Comparison of ENCODE assay signal across 6 cellular contexts in genomic region chr11:66346476-66347424, GRCh38. TPM values are rescaled to one million over a fixed set of nuclear protein-coding genes. Genes with fewer than 3 reads are reported as not detected.
DNase-seq lines count a peak whose midpoint lies in the region; ATAC-seq and TF ChIP-seq lines count a peak whose summit lies in the region.

No MANE protein-coding gene starts in this region.

- TF ChIP-seq CTCF in right lobe of liver (IDR thresholded peaks at IDR 0.05): no peak

- CTCF ChIA-PET in activated CD4-positive, alpha-beta memory T cell treated with anti-CD3 and anti-CD28 coated beads for 36 hours (lab: Charles Lee): interaction anchor here (0.6 to 3.5 kb wide), 7 partner anchors 17 to 679 kb away, joined by 3 to 14 read pairs (median 5); partner anchors contain the start of gene MRPL11

- H3K27ac Mint-ChIP-seq in activated CD4-positive, alpha-beta memory T cell treated with anti-CD3 and anti-CD28 coated beads for 36 hours: peak overlapping the region; percentile 62

- peaks cover 2% of the 10 kb centered on the region for H3K9me3 Mint-ChIP-seq in activated CD4-positive, alpha-beta memory T cell treated with anti-CD3 and anti-CD28 coated beads for 36 hours

- peaks cover 6% of the 10 kb centered on the region for H3K36me3 Mint-ChIP-seq in activated CD4-positive, alpha-beta memory T cell treated with anti-CD3 and anti-CD28 coated beads for 36 hours

- H3K27me3 ChIP-seq in right lobe of liver: no peaks in the 10 kb centered on the region

- no peak for TF ChIP-seq POLR2A in right lobe of liver (IDR thresholded peaks at IDR 0.05)

- POLR2A ChIA-PET in activated CD4-positive, alpha-beta memory T cell treated with anti-CD3 and anti-CD28 coated beads for 36 hours (lab: Charles Lee): interaction anchor here (1.2 to 1.5 kb wide), 2 partner anchors 24 to 133 kb away, joined by 4 to 5 read pairs; partner anchors contain the start of gene DPP3

- 41% methylated on average over 22 of the region's 68 CpGs for WGBS in right lobe of liver (ENCODE audit: insufficient coverage, low coverage, low lambda C conversion rate, missing lambda C conversion rate)

- H3K27me3 Mint-ChIP-seq in activated CD4-positive, alpha-beta memory T cell treated with anti-CD3 and anti-CD28 coated beads for 36 hours: peaks cover 3% of the 10 kb centered on the region

- H3K9me3 ChIP-seq in ES-I3 (ENCODE audit: control insufficient read depth, insufficient read depth, low read length): no peaks in the 10 kb centered on the region
- no peaks in the 10 kb centered on the region for H3K9me3 ChIP-seq in right lobe of liver

- H3K9ac ChIP-seq in ES-I3 (ENCODE audit: low read depth, low read length): peak overlapping the region; percentile 96

- peak overlapping the region; percentile 74 for H3K4me3 Mint-ChIP-seq in activated CD4-positive, alpha-beta memory T cell treated with anti-CD3 and anti-CD28 coated beads for 36 hours

- H3K4me1 ChIP-seq in ES-I3 (ENCODE audit: insufficient read depth, low read length) (0 out of 2 replicates have a peak, but pooled peaks cover 2% of the 10 kb centered on the region), right lobe of liver (peaks cover 0 to 57% (median 15%) of the 10 kb centered on the region in 4 donors)

- H3K36me3 ChIP-seq in ES-I3 (ENCODE audit: insufficient read depth, low read length): no peaks in the 10 kb centered on the region; the same call in 1 of the 2 replicates
- H3K36me3 ChIP-seq in right lobe of liver: no peaks in the 10 kb centered on the region

- DNase-seq in activated CD4-positive, alpha-beta memory T cell treated with anti-CD3 and anti-CD28 coated beads for 36 hours: no peak
- DNase-seq in right lobe of liver: no peak
- no peak for DNase-seq in iPS-NIHi11 (ENCODE audit: low spot score)
- no peak for DNase-seq in activated gamma-delta T cell (lab: John Stamatoyannopoulos, UW)

- H3K4me3 ChIP-seq in right lobe of liver: peak overlapping the region; percentile 68 to 82 (median 73)

- peak overlapping the region; percentile 57 to 62 (median 57) for H3K27ac ChIP-seq in right lobe of liver

- H3K4me1 Mint-ChIP-seq in activated CD4-positive, alpha-beta memory T cell treated with anti-CD3 and anti-CD28 coated beads for 36 hours (ENCODE audit: low read depth): peaks cover 46% of the 10 kb centered on the region

- ATAC-seq in right lobe of liver (peak in 2 of 4 donors; percentile 3 to 9), HG03135 (IDR thresholded peaks at IDR 0.05; ENCODE audit: unreplicated experiment) (no peak)

- intact Hi-C loops in activated CD4-positive, alpha-beta memory T cell treated with anti-CD3 and anti-CD28 coated beads for 36 hours (cut with micrococcal nuclease): loop anchor here (5.0 kb wide), 1 partner anchor 41 kb away; no protein-coding TSS in a partner anchor
- intact Hi-C loops in right lobe of liver (cut with DNase I): no loop called here

RNA-seq across cellular contexts. Expression of gene B4GAT1, which starts 0.7 kb away (rescaled TPM):
- total RNA-seq in activated CD4-positive, alpha-beta memory T cell treated with anti-CD3 and anti-CD28 coated beads for 36 hours: 1 to 10 TPM; 8.2 to 8.3 TPM
- 10 to 100 TPM in 5 of 6 experiments, 1 to 10 TPM in 1; 6.3 to 25.4 (median 15.6) TPM for total RNA-seq in right lobe of liver

RNA-seq across cellular contexts. Expression of gene BRMS1, which starts 1.8 kb away (rescaled TPM):
- 10 to 100 TPM; 29.3 to 31.2 TPM for total RNA-seq in activated CD4-positive, alpha-beta memory T cell treated with anti-CD3 and anti-CD28 coated beads for 36 hours
- 10 to 100 TPM in 5 of 6 experiments, 1 to 10 TPM in 1; 8.2 to 31.9 (median 12.1) TPM for total RNA-seq in right lobe of liver

RNA-seq across cellular contexts. Expression of gene RIN1, which starts 10.5 kb away (rescaled TPM):
- 1 to 10 TPM; 1.0 to 1.6 TPM for total RNA-seq in activated CD4-positive, alpha-beta memory T cell treated with anti-CD3 and anti-CD28 coated beads for 36 hours
- total RNA-seq in right lobe of liver: 1 to 10 TPM in 3 of 6 experiments, under 1 TPM in 3; 0.46 to 1.8 (median 0.94) TPM

RNA-seq across cellular contexts. Expression of gene SLC29A2, which starts 24.8 kb away (rescaled TPM):
- 10 to 100 TPM; 10.3 to 10.6 TPM for total RNA-seq in activated CD4-positive, alpha-beta memory T cell treated with anti-CD3 and anti-CD28 coated beads for 36 hours
- 1 to 10 TPM in 4 of 6 experiments, under 1 TPM in 2; 0.35 to 2.2 (median 1.1) TPM for total RNA-seq in right lobe of liver

RNA-seq across cellular contexts. Expression of gene CD248, which starts 29.9 kb away (rescaled TPM):
- not detected for total RNA-seq in activated CD4-positive, alpha-beta memory T cell treated with anti-CD3 and anti-CD28 coated beads for 36 hours
- total RNA-seq in right lobe of liver: 1 to 10 TPM in 3 of 6 experiments, under 1 TPM in 3; 0.37 to 3.2 (median 0.94) TPM
